Comparison of ENCODE assay signal across 31 cellular contexts in the genomic region with DNA sequence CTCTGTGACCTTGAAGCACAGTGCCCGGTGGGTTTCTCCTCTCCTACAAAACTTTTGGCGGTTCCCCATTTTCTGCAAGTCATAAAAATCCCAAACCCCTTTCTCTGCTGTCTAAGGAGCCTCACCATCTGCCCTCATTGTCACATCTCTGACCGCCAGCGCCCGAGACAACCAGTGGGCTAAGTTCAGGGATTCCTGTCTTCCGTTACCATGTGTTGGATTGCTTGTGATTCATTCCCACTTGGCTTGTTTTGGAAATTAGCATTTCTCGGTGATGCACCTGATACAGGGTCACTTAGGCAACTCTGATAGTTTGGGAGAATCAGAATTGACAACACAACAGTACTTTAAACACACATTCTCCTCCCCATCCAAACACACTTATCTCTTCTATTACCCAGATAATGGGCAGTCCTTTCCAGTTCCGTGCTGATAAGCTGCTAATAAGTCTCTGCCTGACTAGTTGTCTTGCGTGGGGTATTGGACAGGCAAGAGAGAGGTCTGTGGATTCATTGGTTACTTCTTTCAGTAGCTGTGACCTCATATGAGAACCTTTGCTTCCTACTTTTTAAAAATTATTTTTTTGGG.
"Had no signal": no experiment of that assay in that cellular context is flagged by ENCODE, and none has a peak within 500 bp of the region (broad histone marks: within the 10 kb centered on the region; RNA-seq: fewer than 3 reads in every experiment).

No MANE protein-coding gene starts in this region.

- H3K27me3 ChIP-seq: body of pancreas, Peyer's patch, SJSA1 had no signal

- H3K4me3 ChIP-seq: body of pancreas, Peyer's patch, SJSA1 had no signal

- H3K9ac ChIP-seq: KMS-11, SK-N-SH had no signal

- DNase-seq: activated B cell treated with CpG ODN at 0.5 μM for 24 hours; activated CD4-positive, alpha-beta memory T cell treated with anti-CD3 and anti-CD28 coated beads, Interleukin-2, amount 10 ng/mL, durations not matched to agents 7 days and 5 days; activated CD4-positive, alpha-beta T cell treated with anti-CD3 and anti-CD28 coated beads for 4 hours; activated CD4-positive, CD25-positive, alpha-beta regulatory T cell treated with anti-CD3 and anti-CD28 coated beads, Interleukin-2, amount 50 U/mL, for 72 hours; activated CD8-positive, alpha-beta memory T cell treated with anti-CD3 and anti-CD28 coated beads for 24 hours; activated CD8-positive, alpha-beta memory T cell treated with anti-CD3 and anti-CD28 coated beads, Interleukin-2, amount 10 ng/mL, durations not matched to agents 7 days and 5 days; activated CD8-positive, alpha-beta memory T cell treated with anti-CD3 and anti-CD28 coated beads, Interleukin-2, amount 50 U/mL, for 48 hours; activated effector memory CD4-positive, alpha-beta T cell treated with Interleukin-2 at 50 U/mL for 16 hours; activated naive CD4-positive, alpha-beta T cell; activated naive CD4-positive, alpha-beta T cell treated with anti-CD3 and anti-CD28 coated beads, Interleukin-2, amount 50 U/mL, for 16 hours; activated naive CD8-positive, alpha-beta T cell treated with anti-CD3 and anti-CD28 coated beads for 36 hours; activated T-cell treated with anti-CD3 and anti-CD28 coated beads, Interleukin-2, amount 50 U/mL, for 48 hours; body of pancreas; NCI-H1105; NCI-H1417 treated with DMSO at 0.1 percent for 48 hours; NCI-H1694; NCI-H1930; NCI-H2081 treated with DMSO at 0.1 percent for 48 hours; NCI-H226; NCI-H446 treated with DMSO at 0.1 percent for 48 hours; NCI-H524; NCI-H69; PC-3; RPMI8226; SHP77 treated with DMSO at 0.1 percent for 48 hours; SK-N-SH had no signal

- FAIRE-seq: astrocyte, TTC549 had no signal

- H3K36me3 ChIP-seq: Peyer's patch, SJSA1 had no signal

- H3K4me1 ChIP-seq: Peyer's patch, SJSA1 had no signal

- H3K9me3 ChIP-seq: body of pancreas, Peyer's patch, SJSA1, SK-N-SH had no signal

- H3K4me2 ChIP-seq: KMS-11, SK-N-SH had no signal

- H3K27ac ChIP-seq: body of pancreas, KMS-11, Peyer's patch, SJSA1 had no signal
